Comparison of ENCODE assay signal across 22 cellular contexts in the genomic region with DNA sequence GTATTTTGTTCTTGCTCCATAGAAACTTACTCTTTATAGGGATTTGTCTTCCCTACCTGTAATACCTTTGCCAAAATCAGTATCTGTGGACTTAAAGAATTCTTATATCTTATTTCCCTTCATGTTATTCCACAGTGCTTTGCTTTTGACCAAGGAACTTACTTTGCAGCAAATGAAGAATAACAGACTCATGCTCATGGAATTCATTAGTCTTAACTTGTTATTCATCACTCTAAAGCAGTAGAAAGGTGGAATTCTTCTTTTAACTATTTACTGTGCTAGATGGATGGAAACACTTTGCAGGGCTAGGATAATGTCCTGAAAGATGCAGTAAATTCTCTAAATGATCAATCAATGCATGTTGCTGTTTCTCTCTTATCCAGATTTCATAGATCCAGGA.
"Had no signal": no experiment of that assay in that cellular context is flagged by ENCODE, and none has a peak within 500 bp of the region (broad histone marks: within the 10 kb centered on the region; RNA-seq: fewer than 3 reads in every experiment).

No MANE protein-coding gene starts in this region.

- H3K9me3 ChIP-seq: adrenal gland, body of pancreas, transverse colon had no signal

- H3K27me3 Mint-ChIP-seq: activated naive CD4-positive, alpha-beta T cell treated with anti-CD3 and anti-CD28 coated beads, Interleukin-2, amount 50 U/mL, for 24 hours had no signal

- H3K27ac Mint-ChIP-seq: activated naive CD4-positive, alpha-beta T cell treated with anti-CD3 and anti-CD28 coated beads, Interleukin-2, amount 50 U/mL, for 24 hours had no signal

- FAIRE-seq: colon, frontal cortex, keratinocyte had no signal

- H3K27ac ChIP-seq: adrenal gland, body of pancreas, dorsolateral prefrontal cortex, epithelial cell of prostate, left lung, transverse colon, WERI-Rb-1 had no signal

- H3K9me3 Mint-ChIP-seq: activated naive CD4-positive, alpha-beta T cell treated with anti-CD3 and anti-CD28 coated beads, Interleukin-2, amount 50 U/mL, for 24 hours had no signal

- H3K4me3 ChIP-seq: adrenal gland, body of pancreas, dorsolateral prefrontal cortex, left lung, transverse colon had no signal

- H3K4me1 ChIP-seq: transverse colon had no signal

- H3K4me3 Mint-ChIP-seq: activated naive CD4-positive, alpha-beta T cell treated with anti-CD3 and anti-CD28 coated beads, Interleukin-2, amount 50 U/mL, for 24 hours had no signal

- H3K27me3 ChIP-seq: adrenal gland, body of pancreas, dorsolateral prefrontal cortex, left lung, transverse colon had no signal

- ATAC-seq: body of pancreas; left lung; stimulated activated naive CD8-positive, alpha-beta T cell treated with anti-CD3 and anti-CD28 coated beads, Interleukin-15, Interleukin-2, amounts not matched to agents 100 U/mL and 50 U/mL, for 24 hours had no signal

- H3K36me3 ChIP-seq: adrenal gland, left lung, transverse colon, WERI-Rb-1 had no signal

- DNase-seq: activated CD4-positive, alpha-beta T cell treated with anti-CD3 and anti-CD28 coated beads for 1 hour; activated CD8-positive, alpha-beta memory T cell treated with anti-CD3 and anti-CD28 coated beads for 24 hours; activated gamma-delta T cell; adrenal gland; body of pancreas; caudate nucleus; dorsolateral prefrontal cortex; head of caudate nucleus; left lung; mammary epithelial cell; stimulated activated CD4-positive, alpha-beta T cell treated with anti-CD3 and anti-CD28 coated beads, Interleukin-2, amount 100 ng/mL, for 24 hours; stimulated activated naive CD8-positive, alpha-beta T cell treated with anti-CD3 and anti-CD28 coated beads, Interleukin-15, Interleukin-2, amounts not matched to agents 100 U/mL and 50 U/mL, for 24 hours; substantia nigra; SW 1271; T-helper 2 cell; transverse colon; WERI-Rb-1 had no signal

- H3K36me3 Mint-ChIP-seq: activated naive CD4-positive, alpha-beta T cell treated with anti-CD3 and anti-CD28 coated beads, Interleukin-2, amount 50 U/mL, for 24 hours had no signal
